24 cellular contexts compared by ENCODE assay signal in genomic region chr3:41182504-41183059, GRCh38.
"Had no signal": no experiment of that assay in that cellular context is flagged by ENCODE, and none has a peak within 500 bp of the region (broad histone marks: within the 10 kb centered on the region; RNA-seq: fewer than 3 reads in every experiment).

No MANE protein-coding gene starts in this region.

- H3K27ac ChIP-seq: left lung, lower lobe of right lung, neutrophil, parathyroid adenoma, right atrium auricular region, right lobe of liver, thyroid gland, uterus had no signal

- H3K4me3 ChIP-seq: left lung, lower lobe of right lung, right atrium auricular region, right lobe of liver, smooth muscle cell, thyroid gland, uterus had no signal

- DNase-seq: hippocampal formation; kidney; left colon; left lung; lower lobe of right lung; mammary epithelial cell; mesenchymal stem cell; naive thymus-derived CD8-positive, alpha-beta T cell; occipital lobe; right lobe of liver; stimulated activated CD4-positive, alpha-beta T cell treated with anti-CD3 and anti-CD28 coated beads, Interleukin-1b, Interleukin-23, amount 100 ng/mL, for 48 hours; stimulated activated CD4-positive, alpha-beta T cell treated with anti-CD3 and anti-CD28 coated beads, Interleukin-2, amount 100 ng/mL, for 48 hours; stimulated activated CD4-positive, alpha-beta T cell treated with anti-CD3 and anti-CD28 coated beads, Interleukin-4, amount 100 ng/mL, for 4 hours; stimulated activated CD8-positive, alpha-beta memory T cell treated with anti-CD3 and anti-CD28 coated beads, Interleukin-4, amount 100 ng/mL, for 48 hours; stimulated activated naive CD4-positive, alpha-beta T cell treated with Interleukin-2 at 50 U/mL for 16 hours; stimulated activated naive CD8-positive, alpha-beta T cell treated with anti-CD3 and anti-CD28 coated beads, Interleukin-15, amount 100 ng/mL, for 72 hours; substantia nigra; thyroid gland; uterus had no signal

- H3K4me1 ChIP-seq: left lung, lower lobe of right lung, parathyroid adenoma, right atrium auricular region, right lobe of liver, thyroid gland, uterus had no signal

- H3K9me3 ChIP-seq: left lung, lower lobe of right lung, neutrophil, right atrium auricular region, right lobe of liver, thyroid gland, uterus had no signal

- H3K36me3 ChIP-seq: left lung, lower lobe of right lung, neutrophil, right atrium auricular region, right lobe of liver, thyroid gland, uterus had no signal

- ATAC-seq: left colon; left lung; lower lobe of right lung; naive thymus-derived CD8-positive, alpha-beta T cell; right lobe of liver; stimulated activated memory B cell treated with anti-CD40 and anti-IgM and Interleukin-4, amounts not matched to agents 10 μg/mL and 1 μg/mL and 100 μg/mL, for 72 hours; stimulated activated naive CD8-positive, alpha-beta T cell treated with anti-CD3 and anti-CD28 coated beads, Interleukin-15, amount 100 ng/mL, for 72 hours had no signal

- FAIRE-seq: kidney had no signal

- H3K27me3 ChIP-seq: left lung, right atrium auricular region, right lobe of liver, thyroid gland, uterus had no signal
